In genomic region chr7:53518319-53518718, GRCh38 we compare ENCODE assay signal across 18 cellular contexts.
DNase-seq lines count a peak whose midpoint lies in the region; ATAC-seq and TF ChIP-seq lines count a peak whose summit lies in the region.
"Had no signal": no experiment of that assay in that cellular context is flagged by ENCODE, and none has a peak within 500 bp of the region (broad histone marks: within the 10 kb centered on the region; RNA-seq: fewer than 3 reads in every experiment).

No MANE protein-coding gene starts in this region.

- no peaks in the 10 kb centered on the region for H3K79me2 ChIP-seq in SK-N-SH (ENCODE audit: insufficient read depth)
- no peaks in the 10 kb centered on the region for H3K79me2 ChIP-seq in neural cell (replicated peaks; ENCODE audit: insufficient read depth, low read length)

- H3K9me2 ChIP-seq in SK-N-SH (no peaks in the 10 kb centered on the region), neural cell (ENCODE audit: insufficient read depth, low read length) (no peaks in the 10 kb centered on the region)

- H2AFZ ChIP-seq in SK-N-SH (ENCODE audit: low read depth) (no peak overlapping the region), neural cell (ENCODE audit: low read depth, low read length) (no peak overlapping the region)
- H2AFZ ChIP-seq: GM23338 had no signal

- TF ChIP-seq RAD21 in SK-N-SH (IDR thresholded peaks at IDR 0.05; ENCODE audit: low read length) = peak; percentile 45
- no peak for TF ChIP-seq RAD21 in neural cell (conservative IDR thresholded peaks at IDR 0.05)

- no peaks in the 10 kb centered on the region for H3K9me3 ChIP-seq in SK-N-SH
- no peaks in the 10 kb centered on the region for H3K9me3 ChIP-seq in neural cell (ENCODE audit: low read length)

- ATAC-seq in HG03457 (IDR thresholded peaks at IDR 0.05; ENCODE audit: unreplicated experiment) = no peak
- ATAC-seq: A549, GM23338, HCT116 had no signal

- CTCF ChIA-PET in SK-N-SH (lab: Yijun Ruan, JAX) = interaction anchor here (1.5 kb wide), 1 partner anchor 22 kb away, joined by 4 read pairs; no protein-coding TSS in a partner anchor

- H3F3A ChIP-seq in SK-N-SH (replicated peaks; ENCODE audit: insufficient read depth) (no peaks in the 10 kb centered on the region), neural cell (ENCODE audit: insufficient read depth, low read length, poor library complexity, severe bottlenecking) (no peaks in the 10 kb centered on the region)

- H3K4me2 ChIP-seq in SK-N-SH (no peak overlapping the region), neural cell (ENCODE audit: low read length) (no peak overlapping the region)
- H3K4me2 ChIP-seq: A549, GM23338 had no signal

- in situ Hi-C loops in ACHN (cut with HindIII; ENCODE audit: low pct_ligation_motif_present, low pct_unique_long_range_greater_than_20kb, low sequenced_read_pairs) = no loop called here

- H3K9ac ChIP-seq in SK-N-SH (no peak overlapping the region), neural cell (ENCODE audit: low read length) (no peak overlapping the region)

- H3K27ac ChIP-seq in SK-N-SH (ENCODE audit: low read depth in 2 of 2, low read length in 1 of 2) = peak overlapping the region in 1 of 2 experiments; percentile 94; a peak in 2 of 4 replicates
- H3K27ac ChIP-seq in neural cell (ENCODE audit: low read length) = no peak overlapping the region
- H3K27ac ChIP-seq: A549 had no signal

- peaks cover 0 to 18% of the 10 kb centered on the region in 2 experiments; a peak in 2 of 4 replicates for H3K4me1 ChIP-seq in SK-N-SH (ENCODE audit: control insufficient read depth in 1 of 2, insufficient read depth in 2 of 2, low read depth in 1 of 2, low read length in 1 of 2)
- H3K4me1 ChIP-seq: A549 had no signal

- H3K4me3 ChIP-seq in SK-N-SH (ENCODE audit: low read depth in 2 of 2, low read length in 1 of 2) (no peak overlapping the region), neural cell (ENCODE audit: low read length) (no peak overlapping the region)
- H3K4me3 ChIP-seq: A549, GM23338 had no signal

- TF ChIP-seq CTCF in SK-N-SH (IDR thresholded peaks at IDR 0.05) (no peak), neural cell (IDR thresholded peaks at IDR 0.05; ENCODE audit: poor library complexity, severe bottlenecking) (no peak)

- no peaks in the 10 kb centered on the region for H4K20me1 ChIP-seq in SK-N-SH (ENCODE audit: insufficient read depth)
- H4K20me1 ChIP-seq in neural cell (ENCODE audit: insufficient read depth) = no peaks in the 10 kb centered on the region

- TF ChIP-seq EP300 in SK-N-SH (IDR thresholded peaks at IDR 0.05; ENCODE audit: borderline replicate concordance in 1 of 2, low read depth in 1 of 2, low read length in 1 of 2) (peak in 1 of 2 experiments; percentile 100; a peak in 2 of 4 replicates), neural cell (conservative IDR thresholded peaks at IDR 0.05; ENCODE audit: poor library complexity, severe bottlenecking) (peak; percentile 21)

- H3K36me3 ChIP-seq in SK-N-SH (replicated peaks in 1 of 2; ENCODE audit: control insufficient read depth in 1 of 2, insufficient read depth in 2 of 2, low read length in 1 of 2) (no peaks in the 10 kb centered on the region), neural cell (ENCODE audit: insufficient read depth, low read length) (no peaks in the 10 kb centered on the region)

- POLR2A ChIA-PET in SK-N-SH (lab: Yijun Ruan, JAX) = no interaction called here

- H3K27me3 ChIP-seq in SK-N-SH (ENCODE audit: insufficient read depth) (no peaks in the 10 kb centered on the region), neural cell (ENCODE audit: insufficient read depth, low read depth, low read length) (no peaks in the 10 kb centered on the region)

- DNase-seq in NCI-H524 (lab: John Stamatoyannopoulos, UW) = peak; percentile 7 to 61
- DNase-seq in NCI-H524 treated with DMSO at 0.1 percent for 48 hours (lab: John Stamatoyannopoulos, UW) = no peak
- peak; percentile 70 for DNase-seq in SK-N-SH
- DNase-seq in ACHN = no peak
- DNase-seq: 8988T; C1 segment of cervical spinal cord; Calu3; CD4-positive, alpha-beta memory T cell; COR-L47; DMS53; DMS79 treated with DMSO at 0.1 percent for 48 hours; GF-D8; H9 had no signal

TF ChIP-seq in SK-N-SH, 30 proteins besides CTCF, POLR2A, EP300 and RAD21 (continues in another document):
- TF ChIP-seq FOSL2 (IDR thresholded peaks at IDR 0.05; ENCODE audit: borderline replicate concordance, low read depth) (no peak), FOXM1 (IDR thresholded peaks at IDR 0.05; ENCODE audit: low read depth) (no peak), POLR2AphosphoS5 (IDR thresholded peaks at IDR 0.05; ENCODE audit: low read depth, low read length) (peak; percentile 60; the same call in 1 of the 2 replicates), SIN3A (IDR thresholded peaks at IDR 0.05; ENCODE audit: borderline replicate concordance, low read depth, low read length) (no peak), YY1 (IDR thresholded peaks at IDR 0.05; ENCODE audit: low read depth) (no peak), NFIC (IDR thresholded peaks at IDR 0.05; ENCODE audit: borderline replicate concordance) (no peak), USF1 (IDR thresholded peaks at IDR 0.05; ENCODE audit: borderline replicate concordance, low read depth) (no peak), USF2 (IDR thresholded peaks at IDR 0.05; ENCODE audit: borderline replicate concordance, low read depth, low read length) (no peak), FOXJ3 (CRISPR knock-in tag; IDR thresholded peaks at IDR 0.05) (peak; percentile 99), ELF1 (IDR thresholded peaks at IDR 0.05) (no peak), CHD2 (IDR thresholded peaks at IDR 0.05; ENCODE audit: low read length, partially characterized antibody) (peak; percentile 84), PBX3 (IDR thresholded peaks at IDR 0.05) (peak; percentile 39)

TF ChIP-seq in neural cell, 6 proteins besides CTCF, POLR2A, EP300 and RAD21:
- TF ChIP-seq POLR2AphosphoS5 (IDR thresholded peaks at IDR 0.05) (peak; percentile 35), MXI1 (conservative IDR thresholded peaks at IDR 0.05; ENCODE audit: poor library complexity, severe bottlenecking) (no peak), TAF1 (IDR thresholded peaks at IDR 0.05; ENCODE audit: low read depth) (no peak), SMC3 (conservative IDR thresholded peaks at IDR 0.05; ENCODE audit: poor library complexity) (no peak)
- TF ChIP-seq, protein P1, sequence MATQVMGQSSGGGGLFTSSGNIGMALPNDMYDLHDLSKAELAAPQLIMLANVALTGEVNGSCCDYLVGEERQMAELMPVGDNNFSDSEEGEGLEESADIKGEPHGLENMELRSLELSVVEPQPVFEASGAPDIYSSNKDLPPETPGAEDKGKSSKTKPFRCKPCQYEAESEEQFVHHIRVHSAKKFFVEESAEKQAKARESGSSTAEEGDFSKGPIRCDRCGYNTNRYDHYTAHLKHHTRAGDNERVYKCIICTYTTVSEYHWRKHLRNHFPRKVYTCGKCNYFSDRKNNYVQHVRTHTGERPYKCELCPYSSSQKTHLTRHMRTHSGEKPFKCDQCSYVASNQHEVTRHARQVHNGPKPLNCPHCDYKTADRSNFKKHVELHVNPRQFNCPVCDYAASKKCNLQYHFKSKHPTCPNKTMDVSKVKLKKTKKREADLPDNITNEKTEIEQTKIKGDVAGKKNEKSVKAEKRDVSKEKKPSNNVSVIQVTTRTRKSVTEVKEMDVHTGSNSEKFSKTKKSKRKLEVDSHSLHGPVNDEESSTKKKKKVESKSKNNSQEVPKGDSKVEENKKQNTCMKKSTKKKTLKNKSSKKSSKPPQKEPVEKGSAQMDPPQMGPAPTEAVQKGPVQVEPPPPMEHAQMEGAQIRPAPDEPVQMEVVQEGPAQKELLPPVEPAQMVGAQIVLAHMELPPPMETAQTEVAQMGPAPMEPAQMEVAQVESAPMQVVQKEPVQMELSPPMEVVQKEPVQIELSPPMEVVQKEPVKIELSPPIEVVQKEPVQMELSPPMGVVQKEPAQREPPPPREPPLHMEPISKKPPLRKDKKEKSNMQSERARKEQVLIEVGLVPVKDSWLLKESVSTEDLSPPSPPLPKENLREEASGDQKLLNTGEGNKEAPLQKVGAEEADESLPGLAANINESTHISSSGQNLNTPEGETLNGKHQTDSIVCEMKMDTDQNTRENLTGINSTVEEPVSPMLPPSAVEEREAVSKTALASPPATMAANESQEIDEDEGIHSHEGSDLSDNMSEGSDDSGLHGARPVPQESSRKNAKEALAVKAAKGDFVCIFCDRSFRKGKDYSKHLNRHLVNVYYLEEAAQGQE (IDR thresholded peaks at IDR 0.05; ENCODE audit: borderline replicate concordance) = no peak

Comparison
In these comparisons a context has a peak if more than half of its experiments do, and no peak if none do; other contexts are left out.
1. DNase-seq: peak in NCI-H524 (2 of 2) and SK-N-SH (single experiment); none in NCI-H524 treated with DMSO at 0.1 percent for 48 hours (single experiment) and ACHN (single experiment).